In genomic region chr16:56411624-56412023, GRCh38 we compare ENCODE assay signal across 22 cellular contexts.
"Had no signal": no experiment of that assay in that cellular context is flagged by ENCODE, and none has a peak within 500 bp of the region (broad histone marks: within the 10 kb centered on the region; RNA-seq: fewer than 3 reads in every experiment).

No MANE protein-coding gene starts in this region.

- H3K9me3 ChIP-seq: left ventricle myocardium inferior, prostate gland, testis, tibial nerve, upper lobe of right lung, vagina had no signal

- H3K27me3 ChIP-seq: dorsolateral prefrontal cortex, testis, tibial nerve, upper lobe of right lung, vagina had no signal

- DNase-seq: cortex of kidney; dorsolateral prefrontal cortex; effector CD8-positive, alpha-beta T cell; left ventricle myocardium inferior; mesendoderm; naive B cell; nephron progenitor cell; retina; stimulated activated CD4-positive, alpha-beta T cell treated with anti-CD3 and anti-CD28 coated beads, Interleukin-2, amount 100 ng/mL, for 24 hours; stimulated activated CD4-positive, alpha-beta T cell treated with anti-CD3 and anti-CD28 coated beads, Interleukin-4, amount 100 ng/mL, for 4 hours; stimulated activated naive B cell treated with anti-CD40 and anti-IgM and Interleukin-4, amounts not matched to agents 10 μg/mL and 1 μg/mL and 100 μg/mL, for 72 hours; stimulated activated naive CD8-positive, alpha-beta T cell treated with anti-CD3 and anti-CD28 coated beads, Interleukin-15, amount 100 ng/mL, for 72 hours; testis; upper lobe of right lung had no signal

- H3K4me1 ChIP-seq: parathyroid adenoma, prostate gland, testis, upper lobe of right lung had no signal

- H3K9ac ChIP-seq: parathyroid adenoma had no signal

- H3K27me3 Mint-ChIP-seq: naive B cell; stimulated activated naive B cell treated with anti-CD40 and anti-IgM and Interleukin-4, amounts not matched to agents 10 μg/mL and 1 μg/mL and 100 μg/mL, for 72 hours; stimulated activated naive CD8-positive, alpha-beta T cell treated with anti-CD3 and anti-CD28 coated beads, Interleukin-15, amount 100 ng/mL, for 72 hours had no signal

- ATAC-seq: esophagus mucosa; sciatic nerve; stimulated activated naive B cell treated with anti-CD40 and anti-IgM and Interleukin-4, amounts not matched to agents 10 μg/mL and 1 μg/mL and 100 μg/mL, for 72 hours; stimulated activated naive CD8-positive, alpha-beta T cell treated with anti-CD3 and anti-CD28 coated beads, Interleukin-15, amount 100 ng/mL, for 72 hours; upper lobe of right lung had no signal

- FAIRE-seq: frontal cortex, keratinocyte had no signal

- H3K4me3 Mint-ChIP-seq: naive B cell; nephron progenitor cell; stimulated activated naive B cell treated with anti-CD40 and anti-IgM and Interleukin-4, amounts not matched to agents 10 μg/mL and 1 μg/mL and 100 μg/mL, for 72 hours; stimulated activated naive CD8-positive, alpha-beta T cell treated with anti-CD3 and anti-CD28 coated beads, Interleukin-15, amount 100 ng/mL, for 72 hours had no signal

- H3K9me3 Mint-ChIP-seq: naive B cell; nephron progenitor cell; stimulated activated naive B cell treated with anti-CD40 and anti-IgM and Interleukin-4, amounts not matched to agents 10 μg/mL and 1 μg/mL and 100 μg/mL, for 72 hours; stimulated activated naive CD8-positive, alpha-beta T cell treated with anti-CD3 and anti-CD28 coated beads, Interleukin-15, amount 100 ng/mL, for 72 hours had no signal

- H3K27ac ChIP-seq: dorsolateral prefrontal cortex, left ventricle myocardium inferior, parathyroid adenoma, prostate gland, testis, tibial nerve, upper lobe of right lung, vagina had no signal

- H3K27ac Mint-ChIP-seq: nephron progenitor cell; stimulated activated naive B cell treated with anti-CD40 and anti-IgM and Interleukin-4, amounts not matched to agents 10 μg/mL and 1 μg/mL and 100 μg/mL, for 72 hours; stimulated activated naive CD8-positive, alpha-beta T cell treated with anti-CD3 and anti-CD28 coated beads, Interleukin-15, amount 100 ng/mL, for 72 hours had no signal

- H2AFZ ChIP-seq: parathyroid adenoma had no signal

- H3K4me3 ChIP-seq: dorsolateral prefrontal cortex, left ventricle myocardium inferior, prostate gland, testis, tibial nerve, upper lobe of right lung, vagina had no signal
